1 cellular context compared by ENCODE assay signal in genomic region chr11:534592-535518, GRCh38.
TF ChIP-seq lines count a peak whose summit lies in the region.

No MANE protein-coding gene starts in this region.

TF ChIP-seq in IMR-90, 13 proteins besides CTCF, POLR2A, EP300 and RAD21:
- peak; percentile 7; the same call in 1 of the 2 replicates for TF ChIP-seq MAZ (IDR thresholded peaks at IDR 0.05; ENCODE audit: borderline replicate concordance, low read depth, low read length)
- no peak for TF ChIP-seq MXI1 (IDR thresholded peaks at IDR 0.05; ENCODE audit: borderline replicate concordance, low read depth, low read length)
